In genomic region chr20:60754866-60755265, GRCh38 we compare ENCODE assay signal across 22 cellular contexts.
"Had no signal": no experiment of that assay in that cellular context is flagged by ENCODE, and none has a peak within 500 bp of the region (broad histone marks: within the 10 kb centered on the region; RNA-seq: fewer than 3 reads in every experiment).

No MANE protein-coding gene starts in this region.

- DNase-seq: activated CD4-positive, alpha-beta memory T cell treated with anti-CD3 and anti-CD28 coated beads, Interleukin-2, amount 10 ng/mL, durations not matched to agents 7 days and 5 days; activated CD4-positive, alpha-beta T cell treated with anti-CD3 and anti-CD28 coated beads for 1 hour; activated CD4-positive, alpha-beta T cell treated with anti-CD3 and anti-CD28 coated beads for 4 hours; activated CD4-positive, alpha-beta T cell treated with anti-CD3 and anti-CD28 coated beads, Interleukin-2, amount 10 ng/mL, durations not matched to agents 7 days and 5 days; activated CD4-positive, alpha-beta T cell treated with anti-CD3 and anti-CD28 coated beads, Interleukin-2, amount 50 U/mL, for 4 hours; activated CD8-positive, alpha-beta memory T cell treated with anti-CD3 and anti-CD28 coated beads, Interleukin-2, amount 50 U/mL, for 48 hours; activated gamma-delta T cell; activated naive CD4-positive, alpha-beta T cell; activated naive CD4-positive, alpha-beta T cell treated with anti-CD3 and anti-CD28 coated beads, Interleukin-2, amount 10 ng/mL, durations not matched to agents 7 days and 5 days; activated naive CD8-positive, alpha-beta T cell treated with anti-CD3 and anti-CD28 coated beads, Interleukin-2, amount 10 ng/mL, durations not matched to agents 7 days and 5 days; activated T-cell treated with anti-CD3 and anti-CD28 coated beads for 4 hours; activated T-cell treated with anti-CD3 and anti-CD28 coated beads, Interleukin-2, amount 50 U/mL, for 24 hours; activated T-cell treated with anti-CD3 and anti-CD28 coated beads, Interleukin-2, amount 50 U/mL, for 72 hours; brain microvascular endothelial cell; dorsolateral prefrontal cortex; effector CD4-positive, alpha-beta T cell; effector memory CD8-positive, alpha-beta T cell; erythroblast; foreskin keratinocyte; gastrocnemius medialis; heart right ventricle; T-helper 2 cell had no signal
